In genomic region chr17:59829217-59830006, GRCh38 we compare ENCODE assay signal across 1 cellular context.
A peak's percentile ranks its signal among the peaks of the same experiment; 100 is the strongest.
TF ChIP-seq lines count a peak whose summit lies in the region.

No MANE protein-coding gene starts in this region.

TF ChIP-seq in K562, 482 proteins besides CTCF, POLR2A, EP300 and RAD21 (continued from another document and continues in another):
- TF ChIP-seq CTBP1 (IDR thresholded peaks at IDR 0.05; ENCODE audit: borderline replicate concordance) (no peak; the same call in 1 of the 2 replicates), TSHZ1 (CRISPR knock-in tag; IDR thresholded peaks at IDR 0.05) (no peak), SREBF1 (IDR thresholded peaks at IDR 0.05; ENCODE audit: borderline replicate concordance, low read depth, low read length) (no peak), HDAC2 (IDR thresholded peaks at IDR 0.05) (peak; percentile 70; the same call in 1 of the 2 replicates), ZKSCAN1 (IDR thresholded peaks at IDR 0.05; ENCODE audit: low read depth, low read length) (no peak), DACH1 (IDR thresholded peaks at IDR 0.05; ENCODE audit: partially characterized antibody) (peak; percentile 99), PHF8 (IDR thresholded peaks at IDR 0.05; ENCODE audit: borderline replicate concordance, low read length) (no peak), THAP7 (CRISPR knock-in tag; IDR thresholded peaks at IDR 0.05) (no peak), NFE2L1 (tag; IDR thresholded peaks at IDR 0.05; ENCODE audit: borderline replicate concordance, low read depth) (no peak), KDM4B (IDR thresholded peaks at IDR 0.05; ENCODE audit: borderline replicate concordance in 2 of 2, low read depth in 1 of 2) (no peak), ZNF140 (CRISPR knock-in tag; IDR thresholded peaks at IDR 0.05) (no peak), ASH1L (IDR thresholded peaks at IDR 0.05; ENCODE audit: borderline replicate concordance, low read depth, partially characterized antibody) (no peak), PML (IDR thresholded peaks at IDR 0.05; ENCODE audit: low read length) (no peak), GTF2F1 (IDR thresholded peaks at IDR 0.05; ENCODE audit: low read depth, low read length) (no peak), PATZ1 (CRISPR knock-in tag; IDR thresholded peaks at IDR 0.05; ENCODE audit: borderline replicate concordance) (no peak), GABPA (tag; conservative IDR thresholded peaks at IDR 0.05; ENCODE audit: low read depth) (peak; percentile 79), FOXA1 (IDR thresholded peaks at IDR 0.05; ENCODE audit: borderline replicate concordance) (no peak), HBP1 (CRISPR knock-in tag; IDR thresholded peaks at IDR 0.05) (no peak), NBN (IDR thresholded peaks at IDR 0.05; ENCODE audit: low read depth) (no peak), RBBP5 (IDR thresholded peaks at IDR 0.05; ENCODE audit: borderline replicate concordance, insufficient read depth, low read length, poor library complexity, severe bottlenecking) (no peak), PURB (CRISPR knock-in tag; IDR thresholded peaks at IDR 0.05; ENCODE audit: low read depth) (no peak), GATA2 (CRISPR knock-in tag; IDR thresholded peaks at IDR 0.05) (peak; percentile 87), ZBTB43 (CRISPR knock-in tag; IDR thresholded peaks at IDR 0.05) (no peak), SMAD4 (CRISPR knock-in tag; conservative IDR thresholded peaks at IDR 0.05) (peak; percentile 58; the same call in 1 of the 2 replicates), ZKSCAN3 (CRISPR knock-in tag; IDR thresholded peaks at IDR 0.05) (no peak), FOSL1 (tag; conservative IDR thresholded peaks at IDR 0.05) (peak; percentile 98), LARP7 (IDR thresholded peaks at IDR 0.05) (no peak), ZNF277 (CRISPR knock-in tag; IDR thresholded peaks at IDR 0.05; ENCODE audit: borderline replicate concordance) (no peak), CHD2 (IDR thresholded peaks at IDR 0.05; ENCODE audit: low read depth, low read length) (no peak), ZNF184 (CRISPR knock-in tag; IDR thresholded peaks at IDR 0.05) (no peak), ZBED1 (IDR thresholded peaks at IDR 0.05) (no peak), MCM7 (IDR thresholded peaks at IDR 0.05) (peak in 1 of 2 experiments; percentile 90; a peak in 2 of 4 replicates), HNRNPLL (IDR thresholded peaks at IDR 0.05; ENCODE audit: low read depth, low read length, poor library complexity, severe bottlenecking) (no peak), ZBTB12 (CRISPR knock-in tag; IDR thresholded peaks at IDR 0.05) (no peak), ATF1 (CRISPR knock-in tag; IDR thresholded peaks at IDR 0.05) (no peak), ATF1 (tag; IDR thresholded peaks at IDR 0.05) (peak; percentile 82), JUN (IDR thresholded peaks at IDR 0.05; ENCODE audit: borderline replicate concordance, low read depth, low read length) (peak; percentile 65; the same call in 1 of the 2 replicates), JUN (CRISPR knock-in tag; IDR thresholded peaks at IDR 0.05; ENCODE audit: borderline replicate concordance) (no peak), DNMT1 (IDR thresholded peaks at IDR 0.05) (no peak), NCOA6 (IDR thresholded peaks at IDR 0.05) (peak; percentile 26; the same call in 1 of the 2 replicates), RHOXF2B (CRISPR knock-in tag; conservative IDR thresholded peaks at IDR 0.05) (no peak), ZNF766 (CRISPR knock-in tag; conservative IDR thresholded peaks at IDR 0.05) (peak; percentile 35; the same call in 1 of the 2 replicates), HMG20A (CRISPR knock-in tag; conservative IDR thresholded peaks at IDR 0.05) (no peak), PBX2 (CRISPR knock-in tag; IDR thresholded peaks at IDR 0.05; ENCODE audit: low read depth) (no peak), PBX2 (tag; conservative IDR thresholded peaks at IDR 0.05; ENCODE audit: low read depth) (peak; percentile 89), SMARCC2 (IDR thresholded peaks at IDR 0.05; ENCODE audit: low read depth) (peak; percentile 62; the same call in 1 of the 2 replicates), HNRNPL (IDR thresholded peaks at IDR 0.05; ENCODE audit: low read depth, low read length) (no peak), FOXP4 (CRISPR knock-in tag; IDR thresholded peaks at IDR 0.05; ENCODE audit: borderline replicate concordance) (no peak), SMARCB1 (IDR thresholded peaks at IDR 0.05; ENCODE audit: insufficient read length, low read depth) (peak; percentile 85), CEBPG (CRISPR knock-in tag; IDR thresholded peaks at IDR 0.05) (no peak), CEBPG (tag; conservative IDR thresholded peaks at IDR 0.05 in 1 of 2, IDR thresholded peaks at IDR 0.05 in 1 of 2) (peak; percentile 69 to 81; a peak in 3 of 4 replicates), ZNF696 (CRISPR knock-in tag; conservative IDR thresholded peaks at IDR 0.05) (no peak), KLF10 (CRISPR knock-in tag; IDR thresholded peaks at IDR 0.05) (no peak), MCM2 (IDR thresholded peaks at IDR 0.05; ENCODE audit: low read depth) (no peak)
